ENCODE assay signal across 22 cellular contexts in the genomic region with DNA sequence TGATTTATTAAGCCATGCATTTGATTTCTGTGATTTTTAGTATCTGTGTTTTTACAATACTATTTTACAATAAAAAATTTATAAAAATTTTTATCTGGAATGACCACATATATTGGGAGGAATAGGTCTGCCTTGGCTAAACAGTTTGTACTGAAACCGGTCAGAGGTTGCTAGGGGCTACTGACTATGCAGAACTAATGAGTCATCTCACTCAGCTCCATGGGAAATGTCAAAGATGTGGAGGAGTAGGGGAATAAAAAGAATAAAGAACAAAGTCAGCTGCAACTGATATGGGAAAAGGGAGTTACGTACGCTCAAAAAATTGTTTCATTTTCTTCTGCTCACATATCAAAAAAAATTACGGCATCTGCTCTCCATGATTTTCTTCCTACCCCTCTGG. TPM values are rescaled to one million over a fixed set of nuclear protein-coding genes. Genes with fewer than 3 reads are reported as not detected.
DNase-seq lines count a peak whose midpoint lies in the region; ATAC-seq and TF ChIP-seq lines count a peak whose summit lies in the region.
"Had no signal": no experiment of that assay in that cellular context is flagged by ENCODE, and none has a peak within 500 bp of the region (broad histone marks: within the 10 kb centered on the region; RNA-seq: fewer than 3 reads in every experiment).

No MANE protein-coding gene starts in this region.

- H3K27ac Mint-ChIP-seq in MCF 10A (ENCODE audit: low read depth, unreplicated experiment) (no peak overlapping the region), endodermal cell (no peak overlapping the region), nephron progenitor cell (no peak overlapping the region)
- H3K27ac Mint-ChIP-seq: activated naive CD8-positive, alpha-beta T cell treated with anti-CD3 and anti-CD28 coated beads, Interleukin-2, amount 10 ng/mL, durations not matched to agents 7 days and 5 days; CD8-positive, alpha-beta memory T cell; IgD-negative memory B cell; naive B cell; stimulated activated naive CD8-positive, alpha-beta T cell treated with anti-CD3 and anti-CD28 coated beads, Interleukin-15, Interleukin-2, amounts not matched to agents 100 ng/mL and 50 ng/mL, for 24 hours; T-cell had no signal

- intact Hi-C loops in MCF 10A (cut with micrococcal nuclease) (loop anchor here (10.0 kb wide), 1 partner anchor 167 kb away; no protein-coding TSS in a partner anchor), breast epithelium (cut with DNase I; ENCODE audit: low total_unique reads) (no loop called here)

- TF ChIP-seq POLR2A in breast epithelium (IDR thresholded peaks at IDR 0.05), result no peak

- no peaks in the 10 kb centered on the region for H3K27me3 Mint-ChIP-seq in MCF 10A (ENCODE audit: insufficient read depth, unreplicated experiment)
- H3K27me3 Mint-ChIP-seq in endodermal cell (ENCODE audit: insufficient read depth), result peaks cover 53% of the 10 kb centered on the region
- H3K27me3 Mint-ChIP-seq in nephron progenitor cell (ENCODE audit: low read depth, poor library complexity), result peaks cover 17% of the 10 kb centered on the region
- H3K27me3 Mint-ChIP-seq: IgD-negative memory B cell had no signal

- H3K4me3 ChIP-seq in breast epithelium, result no peak overlapping the region
- no peak overlapping the region for H3K4me3 ChIP-seq in endodermal cell (ENCODE audit: low read length)
- H3K4me3 ChIP-seq in foreskin fibroblast (ENCODE audit: low read depth in 1 of 2, low read length in 2 of 2), result no peak overlapping the region

- H3K4me3 Mint-ChIP-seq in MCF 10A (ENCODE audit: unreplicated experiment), result no peak overlapping the region
- H3K4me3 Mint-ChIP-seq in endodermal cell, result no peak overlapping the region
- H3K4me3 Mint-ChIP-seq in nephron progenitor cell, result no peak overlapping the region
- H3K4me3 Mint-ChIP-seq: activated naive CD8-positive, alpha-beta T cell treated with anti-CD3 and anti-CD28 coated beads, Interleukin-2, amount 10 ng/mL, durations not matched to agents 7 days and 5 days; CD8-positive, alpha-beta memory T cell; IgD-negative memory B cell; stimulated activated naive CD8-positive, alpha-beta T cell treated with anti-CD3 and anti-CD28 coated beads, Interleukin-15, Interleukin-2, amounts not matched to agents 100 ng/mL and 50 ng/mL, for 24 hours; T-cell had no signal

- no peak for ATAC-seq in GM18907 (IDR thresholded peaks at IDR 0.05; ENCODE audit: unreplicated experiment)
- ATAC-seq: activated CD4-positive, CD25-positive, alpha-beta regulatory T cell treated with anti-CD3 and anti-CD28 coated beads, Interleukin-2, amount 50 U/mL, for 24 hours; T-cell had no signal

- H3K36me3 Mint-ChIP-seq in MCF 10A (ENCODE audit: insufficient read depth, unreplicated experiment) (no peaks in the 10 kb centered on the region), endodermal cell (ENCODE audit: low read depth) (no peaks in the 10 kb centered on the region), nephron progenitor cell (ENCODE audit: low read depth) (no peaks in the 10 kb centered on the region)
- H3K36me3 Mint-ChIP-seq: activated naive CD8-positive, alpha-beta T cell treated with anti-CD3 and anti-CD28 coated beads, Interleukin-2, amount 10 ng/mL, durations not matched to agents 7 days and 5 days; CD8-positive, alpha-beta memory T cell; naive B cell; T-cell had no signal

- H3K27me3 ChIP-seq in breast epithelium, result no peaks in the 10 kb centered on the region
- H3K27me3 ChIP-seq in endodermal cell (ENCODE audit: control insufficient read depth, insufficient read depth, low read length, poor library complexity, severe bottlenecking), result peaks cover 26% of the 10 kb centered on the region

- CTCF ChIA-PET in MCF 10A (lab: Yijun Ruan, JAX), result no interaction called here

- no peaks in the 10 kb centered on the region for H3K4me1 ChIP-seq in breast epithelium
- H3K4me1 ChIP-seq in endodermal cell (ENCODE audit: control insufficient read depth, insufficient read depth, low read length), result no peaks in the 10 kb centered on the region

- H3K36me3 ChIP-seq in breast epithelium (no peaks in the 10 kb centered on the region), endodermal cell (ENCODE audit: control insufficient read depth, insufficient read depth, low read length) (no peaks in the 10 kb centered on the region)

- 75 to 80% methylated on average over 2 to 4 of the region's 4 CpGs for WGBS in endodermal cell (ENCODE audit: insufficient coverage in 1 of 2, insufficient read length in 1 of 2), 2 experiments

- H3K9me3 Mint-ChIP-seq in MCF 10A (ENCODE audit: unreplicated experiment) (peaks cover 6% of the 10 kb centered on the region), endodermal cell (peaks cover 2% of the 10 kb centered on the region), nephron progenitor cell (peaks cover 7% of the 10 kb centered on the region)
- H3K9me3 Mint-ChIP-seq: activated naive CD8-positive, alpha-beta T cell treated with anti-CD3 and anti-CD28 coated beads, Interleukin-2, amount 10 ng/mL, durations not matched to agents 7 days and 5 days; CD8-positive, alpha-beta memory T cell; stimulated activated naive CD8-positive, alpha-beta T cell treated with anti-CD3 and anti-CD28 coated beads, Interleukin-15, Interleukin-2, amounts not matched to agents 100 ng/mL and 50 ng/mL, for 24 hours; T-cell had no signal

- POLR2A ChIA-PET in MCF 10A (lab: Yijun Ruan, JAX), result no interaction called here

- peak; percentile 31 for DNase-seq in MCF 10A (ENCODE audit: unreplicated experiment)
- no peak for DNase-seq in breast epithelium (ENCODE audit: low spot score in 2 of 2)
- no peak for DNase-seq in endodermal cell
- peak; percentile 14 to 81 for DNase-seq in lung microvascular endothelial cell (ENCODE audit: low read depth in 2 of 2)
- DNase-seq in nephron progenitor cell, result no peak
- DNase-seq in foreskin fibroblast, result no peak
- no peak for DNase-seq in NCI-H2196 treated with DMSO at 0.1 percent for 48 hours (lab: John Stamatoyannopoulos, UW; ENCODE audit: unreplicated experiment)
- DNase-seq: 8988T; activated naive CD8-positive, alpha-beta T cell treated with anti-CD3 and anti-CD28 coated beads, Interleukin-2, amount 10 ng/mL, durations not matched to agents 7 days and 5 days; activated T-cell treated with anti-CD3 and anti-CD28 coated beads for 4 hours; CD8-positive, alpha-beta memory T cell; cortex of kidney; naive B cell; NCI-H1417; NCI-H345; right cardiac atrium; T-cell had no signal

- no peak overlapping the region for H3K9ac ChIP-seq in endodermal cell (ENCODE audit: extremely low read depth, low read length, poor library complexity, severe bottlenecking)

- H3K4me1 Mint-ChIP-seq in MCF 10A (ENCODE audit: insufficient read depth, unreplicated experiment), result no peaks in the 10 kb centered on the region
- H3K4me1 Mint-ChIP-seq in endodermal cell, result no peaks in the 10 kb centered on the region
- H3K4me1 Mint-ChIP-seq in nephron progenitor cell, result peaks cover 24% of the 10 kb centered on the region
- H3K4me1 Mint-ChIP-seq: activated naive CD8-positive, alpha-beta T cell treated with anti-CD3 and anti-CD28 coated beads, Interleukin-2, amount 10 ng/mL, durations not matched to agents 7 days and 5 days; CD8-positive, alpha-beta memory T cell; T-cell had no signal

- no peak for TF ChIP-seq CTCF in MCF 10A (IDR thresholded peaks at IDR 0.05; ENCODE audit: unreplicated experiment)
- no peak for TF ChIP-seq CTCF in breast epithelium (IDR thresholded peaks at IDR 0.05)
- no peak for TF ChIP-seq CTCF in endodermal cell (conservative IDR thresholded peaks at IDR 0.05)
- no peak for TF ChIP-seq CTCF in nephron progenitor cell (IDR thresholded peaks at IDR 0.05)
- no peak for TF ChIP-seq CTCF in foreskin fibroblast (IDR thresholded peaks at IDR 0.05; ENCODE audit: low read depth, low read length)

- no peak overlapping the region for H3K27ac ChIP-seq in breast epithelium
- peak overlapping the region; percentile 76 for H3K27ac ChIP-seq in endodermal cell (ENCODE audit: low read depth, low read length)

- H3K9me3 ChIP-seq in breast epithelium (no peaks in the 10 kb centered on the region), endodermal cell (ENCODE audit: control insufficient read depth, low read length) (no peaks in the 10 kb centered on the region)

- BruUV-seq in MCF 10A (replicated peaks; lab: Mats Ljungman, UMichigan), result no TSS peak

RNA-seq across cellular contexts. Expression of a gene that starts 8.6 kb away (rescaled TPM):
- total RNA-seq in MCF 10A (2022) (not detected in 2 replicates), breast epithelium (1 to 10 TPM in 1 of 3 donors, under 1 TPM in 2; 0.32 to 1.5 (median 0.66) TPM), endodermal cell (under 1 TPM in 1 of 2 donors, not detected in 1; 0.24 TPM), lung microvascular endothelial cell (1.1 TPM in 1 of 2 replicates, not detected in the other)
- 9.9 TPM for polyA plus RNA-seq in endodermal cell (2013, experiment 1 of 2)
- polyA plus RNA-seq in endodermal cell (2013, experiment 2 of 2), result 7.0 TPM
- total RNA-seq: CD8-positive, alpha-beta memory T cell had no signal
- polyA plus RNA-seq: keratinocyte had no signal

Comparison
In these comparisons a context has a peak if more than half of its experiments do, and no peak if none do; other contexts are left out.
1. DNase-seq: peak in MCF 10A (single experiment) and lung microvascular endothelial cell (2 of 2); none in breast epithelium (0 of 2), endodermal cell (single experiment), nephron progenitor cell (single experiment), foreskin fibroblast (0 of 2) and NCI-H2196 treated with DMSO at 0.1 percent for 48 hours (single experiment).